ENCODE assay signal across 17 cellular contexts in genomic region chr2:170152421-170152820, GRCh38.
DNase-seq lines count a peak whose midpoint lies in the region; ATAC-seq and TF ChIP-seq lines count a peak whose summit lies in the region.
"Had no signal": no experiment of that assay in that cellular context is flagged by ENCODE, and none has a peak within 500 bp of the region (broad histone marks: within the 10 kb centered on the region; RNA-seq: fewer than 3 reads in every experiment).

No MANE protein-coding gene starts in this region.

- H3K36me3 Mint-ChIP-seq in stimulated activated memory B cell treated with anti-CD40 and anti-IgM and Interleukin-4, amounts not matched to agents 10 μg/mL and 1 μg/mL and 100 μg/mL, for 72 hours: no peaks in the 10 kb centered on the region
- H3K36me3 Mint-ChIP-seq: CD4-positive, CD25-positive, alpha-beta regulatory T cell; CD8-positive, alpha-beta memory T cell; IgD-negative memory B cell had no signal

- H3K4me3 Mint-ChIP-seq in stimulated activated memory B cell treated with anti-CD40 and anti-IgM and Interleukin-4, amounts not matched to agents 10 μg/mL and 1 μg/mL and 100 μg/mL, for 72 hours: no peak overlapping the region
- H3K4me3 Mint-ChIP-seq: CD4-positive, CD25-positive, alpha-beta regulatory T cell; CD8-positive, alpha-beta memory T cell; IgD-negative memory B cell had no signal

- peak; percentile 47 for ATAC-seq in HG02678 (IDR thresholded peaks at IDR 0.05; ENCODE audit: unreplicated experiment)
- ATAC-seq in stimulated activated memory B cell treated with anti-CD40 and anti-IgM and Interleukin-4, amounts not matched to agents 10 μg/mL and 1 μg/mL and 100 μg/mL, for 72 hours: peak; percentile 38
- ATAC-seq: HepG2 had no signal

- H3K27me3 Mint-ChIP-seq in stimulated activated memory B cell treated with anti-CD40 and anti-IgM and Interleukin-4, amounts not matched to agents 10 μg/mL and 1 μg/mL and 100 μg/mL, for 72 hours: no peaks in the 10 kb centered on the region
- H3K27me3 Mint-ChIP-seq: IgD-negative memory B cell had no signal

- H3K27ac Mint-ChIP-seq in stimulated activated memory B cell treated with anti-CD40 and anti-IgM and Interleukin-4, amounts not matched to agents 10 μg/mL and 1 μg/mL and 100 μg/mL, for 72 hours: no peak overlapping the region
- H3K27ac Mint-ChIP-seq: CD4-positive, CD25-positive, alpha-beta regulatory T cell; CD8-positive, alpha-beta memory T cell; IgD-negative memory B cell had no signal

- no peak for TF ChIP-seq POLR2A in erythroblast (IDR thresholded peaks at IDR 0.05; ENCODE audit: low read length)

- H3K4me1 Mint-ChIP-seq in stimulated activated memory B cell treated with anti-CD40 and anti-IgM and Interleukin-4, amounts not matched to agents 10 μg/mL and 1 μg/mL and 100 μg/mL, for 72 hours: no peaks in the 10 kb centered on the region
- H3K4me1 Mint-ChIP-seq: CD4-positive, CD25-positive, alpha-beta regulatory T cell; CD8-positive, alpha-beta memory T cell had no signal

- peaks cover 2% of the 10 kb centered on the region for H3K9me3 Mint-ChIP-seq in stimulated activated memory B cell treated with anti-CD40 and anti-IgM and Interleukin-4, amounts not matched to agents 10 μg/mL and 1 μg/mL and 100 μg/mL, for 72 hours

- peak; percentile 38 for DNase-seq in glomerular visceral epithelial cell (ENCODE audit: extremely low spot score)
- DNase-seq in DMS 273 (lab: John Stamatoyannopoulos, UW; ENCODE audit: unreplicated experiment): no peak
- no peak for DNase-seq in NCI-H526 treated with DMSO at 0.1 percent for 48 hours (lab: John Stamatoyannopoulos, UW)
- no peak for DNase-seq in erythroblast (lab: John Stamatoyannopoulos, UW)
- DNase-seq: ACHN; BE2C; C1 segment of cervical spinal cord; CD4-positive, CD25-positive, alpha-beta regulatory T cell; CD8-positive, alpha-beta memory T cell; COR-L47; GOT3; H7; KG1 had no signal
